7 cellular contexts compared by ENCODE assay signal in genomic region chr13:32427852-32428580, GRCh38. TPM values are rescaled to one million over a fixed set of nuclear protein-coding genes. Genes with fewer than 3 reads are reported as not detected.
A peak's percentile ranks its signal among the peaks of the same experiment; 100 is the strongest.
DNase-seq lines count a peak whose midpoint lies in the region; ATAC-seq and TF ChIP-seq lines count a peak whose summit lies in the region.

Gene N4BP2L1 (minus strand): TSS chr13:32428130. CDS start chr13:32428082, 48 bp downstream.

- H3K27me3 ChIP-seq in left lung: no peaks in the 10 kb centered on the region

- peak within 1 kb of the TSS; percentile 84 to 92 for H3K27ac ChIP-seq in left lung

- peaks cover 0 to 4% of the 10 kb centered on the region in 2 donors for H3K36me3 ChIP-seq in left lung

- TF ChIP-seq CTCF in choroid plexus epithelial cell (conservative IDR thresholded peaks at IDR 0.05; ENCODE audit: low read depth, low read length) (no peak), left lung (IDR thresholded peaks at IDR 0.05) (no peak)

- H3K9me3 ChIP-seq in left lung: no peaks in the 10 kb centered on the region

- DNase-seq in NCI-H146 treated with DMSO at 0.1 percent for 48 hours (lab: John Stamatoyannopoulos, UW; ENCODE audit: unreplicated experiment) (peak; percentile 21), choroid plexus epithelial cell (ENCODE audit: low read depth) (peak; percentile 44), left lung (peak in 1 of 2 donors; percentile 88)
- DNase-seq in activated CD4-positive, alpha-beta T cell treated with anti-CD3 and anti-CD28 coated beads for 1 hour: peak; percentile 67
- peak; percentile 87 for DNase-seq in stimulated activated CD4-positive, alpha-beta T cell treated with anti-CD3 and anti-CD28 coated beads, Interleukin-2, amount 100 ng/mL, for 4 hours (ENCODE audit: low read depth)

- H3K4me3 ChIP-seq in choroid plexus epithelial cell (ENCODE audit: low read depth, low read length) (peak within 1 kb of the TSS; percentile 67), left lung (peak within 1 kb of the TSS; percentile 76 to 83)

- H3K4me1 ChIP-seq in left lung: peaks cover 4 to 57% of the 10 kb centered on the region in 2 donors

- intact Hi-C loops in left lung (cut with DNase I): no loop called here

- ATAC-seq in GM18498 (IDR thresholded peaks at IDR 0.05; ENCODE audit: unreplicated experiment): peak; percentile 73
- peak; percentile 78 for ATAC-seq in HG02759 (IDR thresholded peaks at IDR 0.05; ENCODE audit: unreplicated experiment)
- ATAC-seq in left lung: peak; percentile 85

RNA-seq across cellular contexts. Expression of gene N4BP2L1, which starts in this region (rescaled TPM):
- 10 to 100 TPM; 12.4 to 13.4 TPM for total RNA-seq in left lung
